In the genomic region with DNA sequence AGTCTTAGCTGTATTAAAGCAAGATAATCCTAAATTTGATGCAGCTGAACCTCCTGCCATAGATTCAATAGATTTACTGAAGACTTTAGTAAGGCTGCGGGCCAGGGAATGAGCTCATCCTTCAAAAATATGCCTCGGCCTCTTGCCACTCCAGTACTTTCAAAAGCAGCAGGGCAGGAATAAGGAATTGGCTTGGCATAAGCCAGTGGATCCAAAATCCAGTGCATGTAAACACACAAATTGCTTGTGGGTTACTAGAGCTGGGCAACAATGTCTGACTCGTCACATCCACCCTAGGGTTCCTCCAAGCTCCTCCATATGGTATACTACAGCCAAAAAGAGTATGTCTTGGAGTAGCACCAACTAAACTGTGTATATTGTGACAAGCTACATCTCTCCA, we compare ENCODE assay signal across 26 cellular contexts.
DNase-seq lines count a peak whose midpoint lies in the region; ATAC-seq, FAIRE-seq and TF ChIP-seq lines count a peak whose summit lies in the region.
"Had no signal": no experiment of that assay in that cellular context is flagged by ENCODE, and none has a peak within 500 bp of the region (broad histone marks: within the 10 kb centered on the region; RNA-seq: fewer than 3 reads in every experiment).

No MANE protein-coding gene starts in this region.

- no peak overlapping the region for H3K9ac ChIP-seq in muscle layer of colon (ENCODE audit: low read length)

- TF ChIP-seq CTCF in LNCaP clone FGC (IDR thresholded peaks at IDR 0.05; ENCODE audit: control insufficient read depth, extremely low read depth, insufficient read depth) = no peak

- H3K36me3 ChIP-seq in muscle layer of colon (ENCODE audit: insufficient read depth, low read length) = no peaks in the 10 kb centered on the region
- H3K36me3 ChIP-seq: SJSA1, upper lobe of left lung had no signal

- FAIRE-seq in frontal cortex (lab: Jason Lieb, UNC) = no peak
- FAIRE-seq: bronchial epithelial cell, H1, HepG2 had no signal

- H3K27ac ChIP-seq in caudate nucleus (ENCODE audit: low read depth, low read length) = peak overlapping the region; percentile 4
- peak overlapping the region; percentile 25 for H3K27ac ChIP-seq in muscle layer of colon (ENCODE audit: low read depth, low read length)
- H3K27ac ChIP-seq: HL-60, SJSA1, upper lobe of left lung had no signal

- no peaks in the 10 kb centered on the region for H3K9me3 ChIP-seq in muscle layer of colon (ENCODE audit: low read length)
- H3K9me3 ChIP-seq: SJSA1, upper lobe of left lung had no signal

- H3K4me3 ChIP-seq in LNCaP clone FGC (ENCODE audit: low read depth, low read length) (no peak overlapping the region), muscle layer of colon (ENCODE audit: low read depth in 1 of 2, low read length in 2 of 2) (no peak overlapping the region)
- H3K4me3 ChIP-seq: SJSA1, upper lobe of left lung had no signal

- peak; percentile 31 for DNase-seq in AG08395 (ENCODE audit: low spot score)
- DNase-seq in LNCaP clone FGC (ENCODE audit: low read depth) = peak; percentile 87
- DNase-seq in caudate nucleus (lab: John Stamatoyannopoulos, UW) = no peak
- DNase-seq in islet precursor cell = no peak
- DNase-seq in frontal cortex (ENCODE audit: low spot score in 2 of 2) = no peak
- DNase-seq: activated CD4-positive, alpha-beta T cell treated with anti-CD3 and anti-CD28 coated beads, Interleukin-2, amount 50 U/mL, for 4 hours; activated effector memory CD4-positive, alpha-beta T cell treated with Interleukin-2 at 50 U/mL for 16 hours; C1 segment of cervical spinal cord; kidney glomerular epithelial cell; mammary epithelial cell; NCI-H1417; NCI-H2107; NCI-H510A treated with DMSO at 0.1 percent for 48 hours; nucleus accumbens; stimulated activated CD4-positive, alpha-beta T cell treated with anti-CD3 and anti-CD28 coated beads, Interleukin-15, amount 100 ng/mL, for 24 hours; stimulated activated CD8-positive, alpha-beta memory T cell treated with anti-CD3 and anti-CD28 coated beads, Interleukin-4, amount 100 ng/mL, for 48 hours; upper lobe of left lung had no signal

- H3K27me3 ChIP-seq in muscle layer of colon (ENCODE audit: control insufficient read depth in 1 of 2, insufficient read depth in 2 of 2, low read length in 2 of 2) = no peaks in the 10 kb centered on the region
- H3K27me3 ChIP-seq: SJSA1, upper lobe of left lung had no signal

- no peak for ATAC-seq in GM18907 (IDR thresholded peaks at IDR 0.05; ENCODE audit: unreplicated experiment)
- ATAC-seq in HG02610 (IDR thresholded peaks at IDR 0.05; ENCODE audit: unreplicated experiment) = no peak
- ATAC-seq: HepG2, WTC11 had no signal

- H3K4me1 ChIP-seq in muscle layer of colon (ENCODE audit: insufficient read depth, low read length) = peaks cover 6% of the 10 kb centered on the region
- H3K4me1 ChIP-seq: SJSA1, upper lobe of left lung had no signal

Comparison
In these comparisons a context has a peak if more than half of its experiments do, and no peak if none do; other contexts are left out.
1. DNase-seq: peak in AG08395 (single experiment) and LNCaP clone FGC (single experiment); none in caudate nucleus (0 of 61), islet precursor cell (single experiment) and frontal cortex (0 of 2).